In genomic region chr2:68253211-68254068, GRCh38 we compare ENCODE assay signal across 8 cellular contexts. TPM values are rescaled to one million over a fixed set of nuclear protein-coding genes. Genes with fewer than 3 reads are reported as not detected.
DNase-seq lines count a peak whose midpoint lies in the region; ATAC-seq and TF ChIP-seq lines count a peak whose summit lies in the region.

No MANE protein-coding gene starts in this region.

- no peaks in the 10 kb centered on the region for H3K9me3 ChIP-seq in left ventricle myocardium inferior (replicated peaks)
- no peaks in the 10 kb centered on the region for H3K9me3 ChIP-seq in effector memory CD4-positive, alpha-beta T cell (ENCODE audit: control insufficient read depth, low read length)

- no peak for DNase-seq in left ventricle myocardium inferior
- DNase-seq in cardiac septum (ENCODE audit: low spot score) = no peak
- DNase-seq in T-helper 2 cell = peak in 3 of 5 experiments; percentile 13 to 80 (median 19)
- no peak for DNase-seq in effector memory CD4-positive, alpha-beta T cell
- DNase-seq in naive B cell = peak; percentile 24

- H3K27ac Mint-ChIP-seq in naive B cell = peak overlapping the region in 5 of 6 donors; percentile 98 to 100 (median 99)

- H3K27me3 Mint-ChIP-seq in naive B cell = no peaks in the 10 kb centered on the region

- peak overlapping the region; percentile 85 to 99 (median 96) for H3K4me3 Mint-ChIP-seq in naive B cell

- H3K4me3 ChIP-seq in left ventricle myocardium inferior = peak overlapping the region; percentile 85
- H3K4me3 ChIP-seq in effector memory CD4-positive, alpha-beta T cell (ENCODE audit: insufficient read depth, low read depth, low read length, poor library complexity, severe bottlenecking) = peak overlapping the region; percentile 73

- H3K27me3 ChIP-seq in left ventricle myocardium inferior (ENCODE audit: low read depth) = no peaks in the 10 kb centered on the region
- H3K27me3 ChIP-seq in effector memory CD4-positive, alpha-beta T cell (replicated peaks; ENCODE audit: control insufficient read depth, insufficient read depth, low read length, poor library complexity, severe bottlenecking) = no peaks in the 10 kb centered on the region

- ATAC-seq in naive B cell (ENCODE audit: low read depth in 2 of 2) (no peak), HG02973 (IDR thresholded peaks at IDR 0.05; ENCODE audit: unreplicated experiment) (no peak), GM21515 (IDR thresholded peaks at IDR 0.05; ENCODE audit: unreplicated experiment) (no peak), GM18909 (IDR thresholded peaks at IDR 0.05; ENCODE audit: poor library complexity, unreplicated experiment) (no peak)

- TF ChIP-seq CTCF in left ventricle myocardium inferior (IDR thresholded peaks at IDR 0.05; ENCODE audit: borderline replicate concordance) = no peak

- H3K4me1 ChIP-seq in left ventricle myocardium inferior = peaks cover 46% of the 10 kb centered on the region
- H3K4me1 ChIP-seq in effector memory CD4-positive, alpha-beta T cell (ENCODE audit: control insufficient read depth, insufficient read depth, low read length, poor library complexity, severe bottlenecking) = peaks cover 31% of the 10 kb centered on the region

- peaks cover 25 to 34% (median 27%) of the 10 kb centered on the region in 3 donors for H3K4me1 Mint-ChIP-seq in naive B cell

- H3K36me3 ChIP-seq in left ventricle myocardium inferior = no peaks in the 10 kb centered on the region
- H3K36me3 ChIP-seq in effector memory CD4-positive, alpha-beta T cell (ENCODE audit: control insufficient read depth, insufficient read depth, low read length) = no peaks in the 10 kb centered on the region

- H3K27ac ChIP-seq in left ventricle myocardium inferior (replicated peaks) = peak overlapping the region; percentile 97
- H3K27ac ChIP-seq in effector memory CD4-positive, alpha-beta T cell (ENCODE audit: insufficient read depth, low read length, poor library complexity, severe bottlenecking) = peak overlapping the region; percentile 89

- H3K9me3 Mint-ChIP-seq in naive B cell = no peaks in the 10 kb centered on the region

- intact Hi-C loops in left ventricle myocardium inferior (cut with micrococcal nuclease) = no loop called here
- intact Hi-C loops in cardiac septum (cut with DNase I) = loop anchor here (1.0 to 5.0 kb wide), 4 partner anchors 34 to 97 kb away; partner anchors contain the start of gene PNO1

- peaks cover 7 to 9% of the 10 kb centered on the region in 2 donors for H3K36me3 Mint-ChIP-seq in naive B cell

RNA-seq across cellular contexts. Expression of gene PPP3R1, which starts 1.1 kb away (rescaled TPM):
- total RNA-seq in left ventricle myocardium inferior = 34.6 TPM
- 33.4 TPM for total RNA-seq in cardiac septum
- polyA plus RNA-seq in naive B cell (ENCODE audit: low read depth in 6 of 6) = 10 to 100 TPM in 1 of 6 donors, 1 to 10 TPM in 5; 1.4 to 11.2 (median 6.6) TPM

Comparison
In these comparisons a context has a peak if more than half of its experiments do, and no peak if none do; other contexts are left out.
1. DNase-seq: peak in T-helper 2 cell (3 of 5) and naive B cell (single experiment); none in left ventricle myocardium inferior (single experiment), cardiac septum (single experiment) and effector memory CD4-positive, alpha-beta T cell (0 of 3).